ENCODE assay signal across 1 cellular context in the genomic region with DNA sequence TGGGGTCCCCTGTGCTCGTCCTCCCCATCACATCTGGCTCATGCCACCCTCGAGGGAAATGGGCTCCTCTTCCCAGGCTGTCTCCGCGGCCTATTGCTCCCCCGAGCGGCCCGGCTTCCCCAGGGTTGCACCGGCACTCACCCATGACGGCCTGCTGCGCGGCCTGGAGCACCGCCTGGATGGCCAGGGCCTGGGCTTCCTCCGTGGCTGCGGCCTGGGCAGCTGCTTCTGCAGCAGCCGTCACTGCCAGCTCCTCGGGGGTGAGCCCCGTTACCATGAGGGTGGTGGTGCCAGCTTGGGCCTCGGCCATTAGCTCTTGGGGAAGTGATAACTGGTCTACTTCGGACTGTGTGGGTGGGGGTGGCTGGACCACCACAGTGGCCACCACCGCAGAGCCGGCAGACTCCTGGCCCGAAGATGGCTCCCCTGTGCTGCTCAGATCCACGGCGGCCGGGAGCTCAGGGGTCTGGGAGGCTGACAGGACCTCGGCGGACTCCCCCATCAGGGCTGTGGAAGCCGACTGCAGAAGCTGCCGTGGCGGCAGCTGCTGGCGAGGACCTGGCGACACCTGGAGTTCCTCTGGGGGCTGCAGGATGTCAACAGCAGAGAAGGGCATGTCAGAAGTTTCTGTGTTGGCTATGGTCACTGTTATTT.
TF ChIP-seq lines count a peak whose summit lies in the region.

No MANE protein-coding gene starts in this region.

TF ChIP-seq in GM23338, 12 proteins besides CTCF, POLR2A, EP300 and RAD21 (continued from another document):
- TF ChIP-seq, protein P1, sequence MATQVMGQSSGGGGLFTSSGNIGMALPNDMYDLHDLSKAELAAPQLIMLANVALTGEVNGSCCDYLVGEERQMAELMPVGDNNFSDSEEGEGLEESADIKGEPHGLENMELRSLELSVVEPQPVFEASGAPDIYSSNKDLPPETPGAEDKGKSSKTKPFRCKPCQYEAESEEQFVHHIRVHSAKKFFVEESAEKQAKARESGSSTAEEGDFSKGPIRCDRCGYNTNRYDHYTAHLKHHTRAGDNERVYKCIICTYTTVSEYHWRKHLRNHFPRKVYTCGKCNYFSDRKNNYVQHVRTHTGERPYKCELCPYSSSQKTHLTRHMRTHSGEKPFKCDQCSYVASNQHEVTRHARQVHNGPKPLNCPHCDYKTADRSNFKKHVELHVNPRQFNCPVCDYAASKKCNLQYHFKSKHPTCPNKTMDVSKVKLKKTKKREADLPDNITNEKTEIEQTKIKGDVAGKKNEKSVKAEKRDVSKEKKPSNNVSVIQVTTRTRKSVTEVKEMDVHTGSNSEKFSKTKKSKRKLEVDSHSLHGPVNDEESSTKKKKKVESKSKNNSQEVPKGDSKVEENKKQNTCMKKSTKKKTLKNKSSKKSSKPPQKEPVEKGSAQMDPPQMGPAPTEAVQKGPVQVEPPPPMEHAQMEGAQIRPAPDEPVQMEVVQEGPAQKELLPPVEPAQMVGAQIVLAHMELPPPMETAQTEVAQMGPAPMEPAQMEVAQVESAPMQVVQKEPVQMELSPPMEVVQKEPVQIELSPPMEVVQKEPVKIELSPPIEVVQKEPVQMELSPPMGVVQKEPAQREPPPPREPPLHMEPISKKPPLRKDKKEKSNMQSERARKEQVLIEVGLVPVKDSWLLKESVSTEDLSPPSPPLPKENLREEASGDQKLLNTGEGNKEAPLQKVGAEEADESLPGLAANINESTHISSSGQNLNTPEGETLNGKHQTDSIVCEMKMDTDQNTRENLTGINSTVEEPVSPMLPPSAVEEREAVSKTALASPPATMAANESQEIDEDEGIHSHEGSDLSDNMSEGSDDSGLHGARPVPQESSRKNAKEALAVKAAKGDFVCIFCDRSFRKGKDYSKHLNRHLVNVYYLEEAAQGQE (IDR thresholded peaks at IDR 0.05; ENCODE audit: unreplicated experiment), result no peak
TF ChIP-seq in GM23338: peak in this region for 0.
